ENCODE assay signal across 12 cellular contexts in genomic region chr9:113624721-113625120, GRCh38.
A peak's percentile ranks its signal among the peaks of the same experiment; 100 is the strongest.
DNase-seq lines count a peak whose midpoint lies in the region; TF ChIP-seq lines count a peak whose summit lies in the region.
"Had no signal": no experiment of that assay in that cellular context is flagged by ENCODE, and none has a peak within 500 bp of the region (broad histone marks: within the 10 kb centered on the region; RNA-seq: fewer than 3 reads in every experiment).

No MANE protein-coding gene starts in this region.

- H3K9me3 ChIP-seq in MG63 (no peaks in the 10 kb centered on the region), A673 (ENCODE audit: low read depth, low read length, poor library complexity, severe bottlenecking) (no peaks in the 10 kb centered on the region)
- no peaks in the 10 kb centered on the region for H3K9me3 ChIP-seq in effector memory CD4-positive, alpha-beta T cell (ENCODE audit: control insufficient read depth, low read length)

- intact Hi-C loops in A673 (cut with micrococcal nuclease; ENCODE audit: unreplicated experiment) = no loop called here

- POLR2A ChIA-PET in A673 (lab: Charles Lee; ENCODE audit: low non-redundant PET) = no interaction called here

- peaks cover 30% of the 10 kb centered on the region for H3K4me1 ChIP-seq in A673 (ENCODE audit: insufficient read depth, low read length, poor library complexity, severe bottlenecking)
- H3K4me1 ChIP-seq in effector memory CD4-positive, alpha-beta T cell (ENCODE audit: control insufficient read depth, insufficient read depth, low read length, poor library complexity, severe bottlenecking) = no peaks in the 10 kb centered on the region

- H3K36me3 Mint-ChIP-seq in osteocyte (ENCODE audit: unreplicated experiment) = no peaks in the 10 kb centered on the region

- no TSS peak for BruUV-seq in A673 (replicated peaks; lab: Mats Ljungman, UMichigan)

- H3K27me3 ChIP-seq in MG63 (no peaks in the 10 kb centered on the region), A673 (replicated peaks; ENCODE audit: insufficient read depth, low read depth, low read length, poor library complexity) (no peaks in the 10 kb centered on the region)
- no peaks in the 10 kb centered on the region for H3K27me3 ChIP-seq in effector memory CD4-positive, alpha-beta T cell (replicated peaks; ENCODE audit: control insufficient read depth, insufficient read depth, low read length, poor library complexity, severe bottlenecking)

- H3K27me3 Mint-ChIP-seq in osteocyte (ENCODE audit: unreplicated experiment) = no peaks in the 10 kb centered on the region

- H3K4me1 Mint-ChIP-seq in osteocyte (ENCODE audit: unreplicated experiment) = peaks cover 56% of the 10 kb centered on the region

- no peaks in the 10 kb centered on the region for H3K36me3 ChIP-seq in MG63
- H3K36me3 ChIP-seq in A673 (ENCODE audit: insufficient read depth, low read length, poor library complexity, severe bottlenecking) = no peaks in the 10 kb centered on the region
- H3K36me3 ChIP-seq in effector memory CD4-positive, alpha-beta T cell (ENCODE audit: control insufficient read depth, insufficient read depth, low read length) = no peaks in the 10 kb centered on the region
- H3K36me3 ChIP-seq: WERI-Rb-1 had no signal

- DNase-seq in EH (ENCODE audit: low read depth) (peak; percentile 87), MG63 (peak; percentile 95), ecto neural progenitor cell (ENCODE audit: low spot score) (peak; percentile 38), osteocyte (ENCODE audit: extremely low spot score, unreplicated experiment) (no peak), A673 (ENCODE audit: low spot score) (no peak), cortex of kidney (lab: John Stamatoyannopoulos, UW) (no peak), NCI-H510A (lab: John Stamatoyannopoulos, UW) (no peak)
- no peak for DNase-seq in effector memory CD4-positive, alpha-beta T cell
- DNase-seq: DMS153, NCI-H1436, WERI-Rb-1 had no signal

- peak overlapping the region; percentile 88 for H3K27ac Mint-ChIP-seq in osteocyte (ENCODE audit: unreplicated experiment)

- H3K9me3 Mint-ChIP-seq in osteocyte (ENCODE audit: unreplicated experiment) = peaks cover 5% of the 10 kb centered on the region

- TF ChIP-seq CTCF in osteocyte (IDR thresholded peaks at IDR 0.05) (no peak), A673 (conservative IDR thresholded peaks at IDR 0.05; ENCODE audit: low read depth, low read length) (no peak)

- no peak overlapping the region for H3K27ac ChIP-seq in A673 (ENCODE audit: low read depth, low read length, poor library complexity, severe bottlenecking)
- H3K27ac ChIP-seq in effector memory CD4-positive, alpha-beta T cell (ENCODE audit: insufficient read depth, low read length, poor library complexity, severe bottlenecking) = no peak overlapping the region
- H3K27ac ChIP-seq: dorsolateral prefrontal cortex, WERI-Rb-1 had no signal

- no peak overlapping the region for H3K4me3 Mint-ChIP-seq in osteocyte (ENCODE audit: unreplicated experiment)

- CTCF ChIA-PET in A673 (lab: Charles Lee) = no interaction called here

- H3K4me3 ChIP-seq in MG63 = no peak overlapping the region
- no peak overlapping the region for H3K4me3 ChIP-seq in A673 (ENCODE audit: low read depth, low read length, poor library complexity, severe bottlenecking)
- no peak overlapping the region for H3K4me3 ChIP-seq in effector memory CD4-positive, alpha-beta T cell (ENCODE audit: insufficient read depth, low read depth, low read length, poor library complexity, severe bottlenecking)
- H3K4me3 ChIP-seq: dorsolateral prefrontal cortex had no signal

Comparison
In these comparisons a context has a peak if more than half of its experiments do, and no peak if none do; other contexts are left out.
1. DNase-seq: peak in EH (single experiment), MG63 (single experiment) and ecto neural progenitor cell (single experiment); none in osteocyte (single experiment), A673 (single experiment), effector memory CD4-positive, alpha-beta T cell (0 of 3), cortex of kidney (single experiment) and NCI-H510A (single experiment).